22 cellular contexts compared by ENCODE assay signal in genomic region chr4:98674404-98675173, GRCh38.
"Had no signal": no experiment of that assay in that cellular context is flagged by ENCODE, and none has a peak within 500 bp of the region (broad histone marks: within the 10 kb centered on the region; RNA-seq: fewer than 3 reads in every experiment).

No MANE protein-coding gene starts in this region.

- DNase-seq: activated CD4-positive, alpha-beta memory T cell treated with anti-CD3 and anti-CD28 coated beads, Interleukin-2, amount 10 ng/mL, durations not matched to agents 7 days and 5 days; activated CD4-positive, alpha-beta T cell treated with anti-CD3 and anti-CD28 coated beads, Interleukin-2, amount 10 ng/mL, durations not matched to agents 24 days and 14 days; activated CD8-positive, alpha-beta memory T cell treated with anti-CD3 and anti-CD28 coated beads, Interleukin-2, amount 10 ng/mL, durations not matched to agents 7 days and 5 days; amniotic stem cell; effector memory CD4-positive, alpha-beta T cell; heart left ventricle; kidney; small intestine; stimulated activated CD4-positive, alpha-beta T cell treated with anti-CD3 and anti-CD28 coated beads, Interleukin-15, amount 100 ng/mL, for 24 hours; stimulated activated naive B cell treated with anti-CD40 and anti-IgM and Interleukin-4, amounts not matched to agents 10 μg/mL and 1 μg/mL and 100 μg/mL, for 72 hours; T-helper 9 cell; transverse colon had no signal

- H3K27me3 ChIP-seq: breast epithelium, esophagus muscularis mucosa, heart left ventricle, transverse colon had no signal

- H3K27me3 Mint-ChIP-seq: activated T-helper 17 cell treated with anti-CD3 and anti-CD28 coated beads, Interleukin-2, amount 50 U/mL, for 72 hours had no signal

- H3K4me1 Mint-ChIP-seq: activated T-helper 17 cell treated with anti-CD3 and anti-CD28 coated beads, Interleukin-2, amount 50 U/mL, for 72 hours; central memory CD8-positive, alpha-beta T cell had no signal

- H3K36me3 Mint-ChIP-seq: activated naive CD4-positive, alpha-beta T cell treated with anti-CD3 and anti-CD28 coated beads, Interleukin-2, amount 50 U/mL, for 72 hours; stimulated activated naive B cell treated with anti-CD40 and anti-IgM and Interleukin-4, amounts not matched to agents 10 μg/mL and 1 μg/mL and 100 μg/mL, for 72 hours had no signal

- H3K4me3 Mint-ChIP-seq: activated CD4-positive, alpha-beta memory T cell treated with anti-CD3 and anti-CD28 coated beads, Interleukin-2, amount 10 ng/mL, durations not matched to agents 7 days and 5 days; activated CD4-positive, alpha-beta T cell treated with anti-CD3 and anti-CD28 coated beads, Interleukin-2, amount 10 ng/mL, durations not matched to agents 24 days and 14 days; activated CD8-positive, alpha-beta memory T cell treated with anti-CD3 and anti-CD28 coated beads, Interleukin-2, amount 10 ng/mL, durations not matched to agents 7 days and 5 days; activated T-helper 17 cell treated with anti-CD3 and anti-CD28 coated beads, Interleukin-2, amount 50 U/mL, for 72 hours; central memory CD8-positive, alpha-beta T cell; natural killer cell treated with Interleukin-12 subunit alpha and Interleukin-12 subunit beta and Interleukin-15 and Interleukin-18, amount 100 ng/mL, for 72 hours; stimulated activated naive B cell treated with anti-CD40 and anti-IgM and Interleukin-4, amounts not matched to agents 10 μg/mL and 1 μg/mL and 100 μg/mL, for 72 hours had no signal

- H3K9me3 Mint-ChIP-seq: activated CD4-positive, alpha-beta memory T cell treated with anti-CD3 and anti-CD28 coated beads, Interleukin-2, amount 10 ng/mL, durations not matched to agents 7 days and 5 days; activated T-helper 17 cell treated with anti-CD3 and anti-CD28 coated beads, Interleukin-2, amount 50 U/mL, for 72 hours; central memory CD8-positive, alpha-beta T cell; natural killer cell treated with Interleukin-12 subunit alpha and Interleukin-12 subunit beta and Interleukin-15 and Interleukin-18, amount 100 ng/mL, for 72 hours had no signal

- H3K4me3 ChIP-seq: breast epithelium, esophagus muscularis mucosa, heart left ventricle, transverse colon had no signal

- H3K4me1 ChIP-seq: breast epithelium, esophagus muscularis mucosa, heart left ventricle, transverse colon had no signal

- FAIRE-seq: colon, kidney, small intestine, urothelium cell line had no signal

- H3K36me3 ChIP-seq: breast epithelium, esophagus muscularis mucosa, heart left ventricle, transverse colon had no signal

- H3K9me3 ChIP-seq: breast epithelium, esophagus muscularis mucosa, heart left ventricle, transverse colon had no signal

- ATAC-seq: activated CD4-positive, CD25-positive, alpha-beta regulatory T cell treated with anti-CD3 and anti-CD28 coated beads, Interleukin-2, amount 50 U/mL, for 24 hours; activated CD8-positive, alpha-beta memory T cell treated with anti-CD3 and anti-CD28 coated beads, Interleukin-2, amount 10 ng/mL, durations not matched to agents 7 days and 5 days; activated naive CD4-positive, alpha-beta T cell treated with anti-CD3 and anti-CD28 coated beads, Interleukin-2, amount 50 U/mL, for 72 hours; activated T-helper 17 cell treated with anti-CD3 and anti-CD28 coated beads, Interleukin-2, amount 50 U/mL, for 72 hours; heart left ventricle; natural killer cell treated with Interleukin-12 subunit alpha and Interleukin-12 subunit beta and Interleukin-15 and Interleukin-18, amount 100 ng/mL, for 72 hours; sciatic nerve; stimulated activated naive B cell treated with anti-CD40 and anti-IgM and Interleukin-4, amounts not matched to agents 10 μg/mL and 1 μg/mL and 100 μg/mL, for 72 hours had no signal

- H3K27ac ChIP-seq: breast epithelium, esophagus muscularis mucosa, heart left ventricle, transverse colon had no signal

- H3K27ac Mint-ChIP-seq: activated CD4-positive, alpha-beta memory T cell treated with anti-CD3 and anti-CD28 coated beads, Interleukin-2, amount 10 ng/mL, durations not matched to agents 7 days and 5 days; activated CD4-positive, alpha-beta T cell treated with anti-CD3 and anti-CD28 coated beads, Interleukin-2, amount 10 ng/mL, durations not matched to agents 24 days and 14 days; activated CD8-positive, alpha-beta memory T cell treated with anti-CD3 and anti-CD28 coated beads, Interleukin-2, amount 10 ng/mL, durations not matched to agents 7 days and 5 days; activated T-helper 17 cell treated with anti-CD3 and anti-CD28 coated beads, Interleukin-2, amount 50 U/mL, for 72 hours; natural killer cell treated with Interleukin-12 subunit alpha and Interleukin-12 subunit beta and Interleukin-15 and Interleukin-18, amount 100 ng/mL, for 72 hours; stimulated activated naive B cell treated with anti-CD40 and anti-IgM and Interleukin-4, amounts not matched to agents 10 μg/mL and 1 μg/mL and 100 μg/mL, for 72 hours had no signal
